Comparison of ENCODE assay signal across 19 cellular contexts in the genomic region with DNA sequence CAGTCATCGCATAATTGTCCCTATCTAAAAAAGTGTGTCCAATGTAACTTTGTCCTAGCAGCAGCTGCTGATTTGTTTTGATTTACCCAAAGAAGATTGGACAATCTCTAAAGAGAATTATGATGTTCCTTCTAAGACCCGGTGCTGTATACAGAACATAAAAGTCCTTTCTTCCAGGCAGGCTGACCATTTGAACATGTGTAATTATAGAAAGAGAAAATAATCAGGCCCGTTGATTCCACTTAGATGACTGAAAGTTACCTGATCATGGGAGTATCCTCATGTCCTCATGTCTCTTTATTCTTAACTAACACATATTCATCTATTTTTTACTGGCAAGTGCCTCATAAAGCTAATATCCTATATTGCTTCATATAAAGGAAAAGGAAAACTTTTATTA.
DNase-seq lines count a peak whose midpoint lies in the region; ATAC-seq and TF ChIP-seq lines count a peak whose summit lies in the region.
"Had no signal": no experiment of that assay in that cellular context is flagged by ENCODE, and none has a peak within 500 bp of the region (broad histone marks: within the 10 kb centered on the region; RNA-seq: fewer than 3 reads in every experiment).

No MANE protein-coding gene starts in this region.

- H3K27ac ChIP-seq in WERI-Rb-1 (peak overlapping the region; percentile 77), neuronal stem cell (replicated peaks; ENCODE audit: low read length) (no peak overlapping the region), gastrocnemius medialis (peak overlapping the region in 3 of 4 donors; percentile 23 to 65 (median 59)), mesendoderm (ENCODE audit: low read depth, low read length) (no peak overlapping the region)
- H3K27ac ChIP-seq: 22Rv1; A549; BLaER1 treated with 17β-estradiol and CSF1 and Interleukin-3, amounts not matched to agents 10 nM and 100 nM; C4-2B had no signal

- no peak overlapping the region for H4K5ac ChIP-seq in mesendoderm (ENCODE audit: low read length)

- peak; percentile 26 for DNase-seq in OCI-M1 (lab: John Stamatoyannopoulos, UW)
- DNase-seq in WERI-Rb-1: no peak
- DNase-seq in neuronal stem cell (ENCODE audit: low spot score): no peak
- DNase-seq in gastrocnemius medialis: no peak
- DNase-seq in mucosa of gallbladder (ENCODE audit: low spot score): no peak
- DNase-seq in dedifferentiated amniotic fluid mesenchymal stem cell (ENCODE audit: extremely low spot score): no peak
- no peak for DNase-seq in GM13977 (ENCODE audit: low spot score)
- DNase-seq in mesendoderm: no peak
- DNase-seq: AML-193; Caco-2; Calu3; CD4-positive, alpha-beta T cell; CD8-positive, alpha-beta T cell; DMS79 treated with DMSO at 0.1 percent for 48 hours; GF-D8 had no signal

- no peak overlapping the region for H2BK120ac ChIP-seq in neuronal stem cell (ENCODE audit: low read depth, low read length)
- H2BK120ac ChIP-seq in mesendoderm (ENCODE audit: low read depth, low read length): no peak overlapping the region

- no peak overlapping the region for H2AK5ac ChIP-seq in neuronal stem cell (ENCODE audit: low read depth, low read length)
- H2AK5ac ChIP-seq in mesendoderm (ENCODE audit: low read length): no peak overlapping the region

- no peak overlapping the region for H3K14ac ChIP-seq in neuronal stem cell (ENCODE audit: low read length)

- WGBS in neuronal stem cell (ENCODE audit: extremely low coverage in 2 of 2, insufficient read length in 2 of 2, insufficient replicate concordance in 1 of 2), 2 donors: no CpG with 5 or more reads among the region's 3 CpGs
- no CpG with 5 or more reads among the region's 3 CpGs for WGBS in mesendoderm (ENCODE audit: extremely low coverage, insufficient coverage, low lambda C conversion rate)

- no peaks in the 10 kb centered on the region for H3K79me2 ChIP-seq in mesendoderm (ENCODE audit: control insufficient read depth, insufficient read depth, low read length)

- ATAC-seq in gastrocnemius medialis: peak; percentile 15 to 48
- ATAC-seq: A549; CD8-positive, alpha-beta T cell had no signal

- no peak overlapping the region for H2BK12ac ChIP-seq in neuronal stem cell (ENCODE audit: low read length)

- in situ Hi-C loops in gastrocnemius medialis (cut with MboI; ENCODE audit: low sequenced_read_pairs in 4 of 4): no loop called here
- in situ Hi-C loops in GM13977 (cut with MboI; ENCODE audit: low pct_unique_long_range_greater_than_20kb, low sequenced_read_pairs, unreplicated experiment): no loop called here

- H3K9ac ChIP-seq in neuronal stem cell (ENCODE audit: low read depth, low read length, poor library complexity) (no peak overlapping the region), mesendoderm (ENCODE audit: low read length) (no peak overlapping the region)
- H3K9ac ChIP-seq: BLaER1 treated with 17β-estradiol and CSF1 and Interleukin-3, amounts not matched to agents 10 nM and 100 nM had no signal

- no peaks in the 10 kb centered on the region for H3K27me3 ChIP-seq in WERI-Rb-1 (ENCODE audit: insufficient read depth, low read depth, severe bottlenecking)
- H3K27me3 ChIP-seq in neuronal stem cell (ENCODE audit: control insufficient read depth in 3 of 3, insufficient read depth in 3 of 3, low read depth in 1 of 3, low read length in 3 of 3): no peaks in the 10 kb centered on the region
- H3K27me3 ChIP-seq in gastrocnemius medialis: no peaks in the 10 kb centered on the region
- no peaks in the 10 kb centered on the region for H3K27me3 ChIP-seq in mesendoderm (ENCODE audit: insufficient read depth, low read length, poor library complexity)
- H3K27me3 ChIP-seq: BLaER1 treated with 17β-estradiol and CSF1 and Interleukin-3, amounts not matched to agents 10 nM and 100 nM had no signal

- H2BK5ac ChIP-seq in neuronal stem cell (ENCODE audit: low read length): no peak overlapping the region
- no peak overlapping the region for H2BK5ac ChIP-seq in mesendoderm (ENCODE audit: low read length)

- H2AFZ ChIP-seq in neuronal stem cell (ENCODE audit: low read length): peak overlapping the region; percentile 41

- H2BK15ac ChIP-seq in neuronal stem cell (ENCODE audit: low read length) (no peak overlapping the region), mesendoderm (replicated peaks; ENCODE audit: low read depth) (no peak overlapping the region)

- TF ChIP-seq CTCF in WERI-Rb-1 (IDR thresholded peaks at IDR 0.05; ENCODE audit: low read depth, low read length): no peak
- TF ChIP-seq CTCF in gastrocnemius medialis (IDR thresholded peaks at IDR 0.05 in 4 of 5, conservative IDR thresholded peaks at IDR 0.05 in 1 of 5): no peak
- TF ChIP-seq CTCF in GM13977 (IDR thresholded peaks at IDR 0.05; ENCODE audit: extremely low read depth, insufficient read depth, missing control alignments): no peak

- H3K23ac ChIP-seq in neuronal stem cell (ENCODE audit: low read depth, low read length, poor library complexity): no peak overlapping the region
- no peak overlapping the region for H3K23ac ChIP-seq in mesendoderm (ENCODE audit: low read length)

- H3K4me3 ChIP-seq in WERI-Rb-1 (ENCODE audit: low read depth, low read length): no peak overlapping the region
- H3K4me3 ChIP-seq in neuronal stem cell (ENCODE audit: low read length in 2 of 2): no peak overlapping the region
- H3K4me3 ChIP-seq in gastrocnemius medialis: no peak overlapping the region
- no peak overlapping the region for H3K4me3 ChIP-seq in mesendoderm (ENCODE audit: low read length)
- H3K4me3 ChIP-seq: A549; BLaER1 treated with 17β-estradiol and CSF1 and Interleukin-3, amounts not matched to agents 10 nM and 100 nM had no signal

- TF ChIP-seq POLR2A in gastrocnemius medialis (IDR thresholded peaks at IDR 0.05): no peak

- intact Hi-C loops in gastrocnemius medialis (cut with DNase I; ENCODE audit: low total_unique reads): no loop called here

- H3K4me2 ChIP-seq in neuronal stem cell (ENCODE audit: insufficient read depth, low read length, poor library complexity, severe bottlenecking): no peak overlapping the region
- no peak overlapping the region for H3K4me2 ChIP-seq in mesendoderm (ENCODE audit: low read length)
- H3K4me2 ChIP-seq: A549; BLaER1 treated with 17β-estradiol and CSF1 and Interleukin-3, amounts not matched to agents 10 nM and 100 nM had no signal

- peaks cover 4% of the 10 kb centered on the region for H3K9me3 ChIP-seq in WERI-Rb-1 (ENCODE audit: severe bottlenecking)
- H3K9me3 ChIP-seq in neuronal stem cell (replicated peaks in 1 of 2; ENCODE audit: control insufficient read depth in 2 of 2, insufficient read depth in 1 of 2, low read depth in 1 of 2, low read length in 2 of 2): peaks cover 3 to 8% of the 10 kb centered on the region in 2 donors
- H3K9me3 ChIP-seq in gastrocnemius medialis: no peaks in the 10 kb centered on the region
- H3K9me3 ChIP-seq: A549, Caco-2 had no signal

- H3K79me1 ChIP-seq in neuronal stem cell (ENCODE audit: low read depth, low read length): no peaks in the 10 kb centered on the region
- no peaks in the 10 kb centered on the region for H3K79me1 ChIP-seq in mesendoderm (ENCODE audit: low read length)

- H3K4me1 ChIP-seq in neuronal stem cell (ENCODE audit: control insufficient read depth in 2 of 2, insufficient read depth in 1 of 2, low read depth in 1 of 2, low read length in 2 of 2) (peaks cover 1 to 7% of the 10 kb centered on the region in 2 donors), gastrocnemius medialis (peaks cover 0 to 16% of the 10 kb centered on the region in 2 donors), mesendoderm (ENCODE audit: control insufficient read depth, low read depth, low read length) (no peaks in the 10 kb centered on the region)
- H3K4me1 ChIP-seq: A549; BLaER1 treated with 17β-estradiol and CSF1 and Interleukin-3, amounts not matched to agents 10 nM and 100 nM; Caco-2 had no signal

- H4K8ac ChIP-seq in neuronal stem cell (ENCODE audit: low read depth, low read length) (no peak overlapping the region), mesendoderm (ENCODE audit: low read depth, low read length) (no peak overlapping the region)

- no peaks in the 10 kb centered on the region for H3K36me3 ChIP-seq in WERI-Rb-1
- no peaks in the 10 kb centered on the region for H3K36me3 ChIP-seq in neuronal stem cell (replicated peaks in 1 of 2; ENCODE audit: control insufficient read depth in 2 of 2, insufficient read depth in 2 of 2, low read length in 2 of 2)
- no peaks in the 10 kb centered on the region for H3K36me3 ChIP-seq in gastrocnemius medialis
- H3K36me3 ChIP-seq in mesendoderm (ENCODE audit: control insufficient read depth, insufficient read depth, low read length): no peaks in the 10 kb centered on the region
- H3K36me3 ChIP-seq: BLaER1 treated with 17β-estradiol and CSF1 and Interleukin-3, amounts not matched to agents 10 nM and 100 nM had no signal

- H3K56ac ChIP-seq in mesendoderm (ENCODE audit: low read length): no peak overlapping the region

- H3K4ac ChIP-seq in neuronal stem cell (ENCODE audit: low read length) (no peak overlapping the region), mesendoderm (ENCODE audit: low read depth, low read length) (no peak overlapping the region)

- no peak overlapping the region for H3K18ac ChIP-seq in neuronal stem cell (ENCODE audit: low read length)
- no peak overlapping the region for H3K18ac ChIP-seq in mesendoderm (ENCODE audit: low read length)

- H4K91ac ChIP-seq in neuronal stem cell (ENCODE audit: low read depth, low read length, poor library complexity): no peak overlapping the region

Comparison
In these comparisons a context has a peak if more than half of its experiments do, and no peak if none do; other contexts are left out.
1. H3K27ac ChIP-seq: peak in WERI-Rb-1 (single experiment) and gastrocnemius medialis (3 of 4); none in neuronal stem cell (single experiment) and mesendoderm (single experiment).